20 cellular contexts compared by ENCODE assay signal in genomic region chr2:237405006-237405559, GRCh38. TPM values are rescaled to one million over a fixed set of nuclear protein-coding genes. Genes with fewer than 3 reads are reported as not detected.
A peak's percentile ranks its signal among the peaks of the same experiment; 100 is the strongest.
DNase-seq lines count a peak whose midpoint lies in the region; ATAC-seq, FAIRE-seq and TF ChIP-seq lines count a peak whose summit lies in the region.
"Had no signal": no experiment of that assay in that cellular context is flagged by ENCODE, and none has a peak within 500 bp of the region (broad histone marks: within the 10 kb centered on the region; RNA-seq: fewer than 3 reads in every experiment).

No MANE protein-coding gene starts in this region.

- peak overlapping the region in 1 of 2 experiments; percentile 54 for H2BK12ac ChIP-seq in mesenchymal stem cell (ENCODE audit: low read length in 2 of 2)

- 2% methylated on average over 12 of the region's 13 CpGs for WGBS in K562 (ENCODE audit: insufficient coverage, low coverage, missing lambda C conversion rate)
- 93% methylated on average over 12 of the region's 13 CpGs for WGBS in mesenchymal stem cell

- POLR2A ChIA-PET in K562 (lab: Yijun Ruan, JAX) = interaction anchor here (0.6 kb wide), 1 partner anchor 1292 kb away, joined by 3 read pairs; no protein-coding TSS in a partner anchor

- H2BK5ac ChIP-seq in mesenchymal stem cell (ENCODE audit: low read depth, low read length, poor library complexity, severe bottlenecking) = no peak overlapping the region

- ATAC-seq in K562 = no peak
- no peak for ATAC-seq in HG03460 (IDR thresholded peaks at IDR 0.05; ENCODE audit: unreplicated experiment)
- ATAC-seq: esophagus mucosa had no signal

- H3K36me3 ChIP-seq in K562 (ENCODE audit: control insufficient read depth, insufficient read depth, low read length) (no peaks in the 10 kb centered on the region), mesenchymal stem cell (ENCODE audit: control insufficient read depth in 1 of 2, insufficient read depth in 2 of 2, low read depth in 1 of 2, low read length in 2 of 2) (peaks cover 0 to 77% of the 10 kb centered on the region in 2 experiments), subcutaneous abdominal adipose tissue (ENCODE audit: control insufficient read depth in 5 of 5, insufficient read depth in 5 of 5, low read length in 5 of 5) (no peaks in the 10 kb centered on the region), brain microvascular endothelial cell (replicated peaks) (peaks cover 36% of the 10 kb centered on the region)
- H3K36me3 ChIP-seq: adrenal gland had no signal

- no peak overlapping the region for H2BK15ac ChIP-seq in mesenchymal stem cell (ENCODE audit: low read depth, poor library complexity, severe bottlenecking)

- H3K27ac ChIP-seq in K562 (ENCODE audit: extremely low read depth, low read depth, low read length) (no peak overlapping the region), mesenchymal stem cell (ENCODE audit: low read length, poor library complexity, severe bottlenecking) (no peak overlapping the region), subcutaneous abdominal adipose tissue (ENCODE audit: low read depth, low read length) (peak overlapping the region; percentile 70), brain microvascular endothelial cell (no peak overlapping the region)
- H3K27ac ChIP-seq: adrenal gland had no signal

- H4K91ac ChIP-seq in mesenchymal stem cell (ENCODE audit: low read length) = no peak overlapping the region

- peak overlapping the region in 1 of 2 experiments; percentile 57 for H3K18ac ChIP-seq in mesenchymal stem cell (ENCODE audit: low read depth in 1 of 2, low read length in 2 of 2)

- no peak overlapping the region for H2BK120ac ChIP-seq in mesenchymal stem cell (ENCODE audit: low read depth, low read length)

- H2AFZ ChIP-seq in K562 (ENCODE audit: low read depth, low read length) (no peak overlapping the region), mesenchymal stem cell (ENCODE audit: low read depth, low read length) (no peak overlapping the region)

- DNase-seq in HFF-Myc (ENCODE audit: extremely low read depth, low read depth) = peak; percentile 63
- no peak for DNase-seq in K562 (ENCODE audit: extremely low read depth in 1 of 4, low spot score in 3 of 4)
- DNase-seq in mesenchymal stem cell = no peak
- no peak for DNase-seq in activated effector memory CD4-positive, alpha-beta T cell treated with anti-CD3 and anti-CD28 coated beads, Interleukin-2, amount 50 U/mL, for 16 hours
- DNase-seq in brain microvascular endothelial cell = no peak
- DNase-seq: activated CD4-positive, alpha-beta T cell treated with anti-CD3 and anti-CD28 coated beads, Interleukin-2, amount 10 ng/mL, durations not matched to agents 24 days and 14 days; adrenal gland; effector CD4-positive, alpha-beta T cell; kidney; NCI-H1092; NCI-H2081; NCI-H510A treated with DMSO at 0.1 percent for 48 hours; posterior cingulate gyrus; SHP77; stimulated activated CD4-positive, alpha-beta T cell treated with anti-CD3 and anti-CD28 coated beads, Interleukin-12 subunit alpha, Interleukin-12 subunit beta, amount 100 ng/mL, for 4 hours; stimulated activated CD8-positive, alpha-beta memory T cell treated with anti-CD3 and anti-CD28 coated beads, Interleukin-4, amount 100 ng/mL, for 48 hours had no signal

- H3K79me2 ChIP-seq in K562 (ENCODE audit: control insufficient read depth, insufficient read depth, low read length) = no peaks in the 10 kb centered on the region

- in situ Hi-C loops in K562 (cut with MboI) = no loop called here
- in situ Hi-C loops in brain microvascular endothelial cell (cut with HindIII; ENCODE audit: low pct_ligation_motif_present, low sequenced_read_pairs) = no loop called here

- H3K9ac ChIP-seq in K562 (ENCODE audit: insufficient read depth in 1 of 2, low read depth in 2 of 2, low read length in 2 of 2) (no peak overlapping the region), mesenchymal stem cell (ENCODE audit: low read length) (peak overlapping the region; percentile 98), subcutaneous abdominal adipose tissue (ENCODE audit: low read length in 5 of 5) (no peak overlapping the region)

- H3K4me3 ChIP-seq in HFF-Myc (replicated peaks; ENCODE audit: low read depth, low read length) (peak overlapping the region; percentile 19), K562 (no peak overlapping the region), mesenchymal stem cell (ENCODE audit: insufficient read depth in 1 of 2, low read depth in 1 of 2, low read length in 2 of 2) (peak overlapping the region in 1 of 2 experiments; percentile 90), subcutaneous abdominal adipose tissue (ENCODE audit: low read depth in 1 of 5, low read length in 5 of 5) (peak overlapping the region in 2 of 5 donors; percentile 18 to 23), brain microvascular endothelial cell (ENCODE audit: low read depth, low read length) (no peak overlapping the region)
- H3K4me3 ChIP-seq: adrenal gland had no signal

- H3K79me1 ChIP-seq in mesenchymal stem cell (replicated peaks; ENCODE audit: low read length, poor library complexity, severe bottlenecking) = no peaks in the 10 kb centered on the region

- H3K4ac ChIP-seq in mesenchymal stem cell (ENCODE audit: low read depth in 1 of 2, low read length in 2 of 2) = no peak overlapping the region

- H3K9me3 ChIP-seq in K562 (replicated peaks; ENCODE audit: control insufficient read depth, insufficient read depth, low read depth, low read length) (no peaks in the 10 kb centered on the region), mesenchymal stem cell (ENCODE audit: control insufficient read depth, low read length) (no peaks in the 10 kb centered on the region), subcutaneous abdominal adipose tissue (ENCODE audit: control insufficient read depth in 5 of 5, low read length in 5 of 5) (no peaks in the 10 kb centered on the region)
- H3K9me3 ChIP-seq: adrenal gland had no signal

- H3K27me3 ChIP-seq in K562 (ENCODE audit: control insufficient read depth in 2 of 2, insufficient read depth in 2 of 2, low read length in 2 of 2) (peaks cover 0 to 10% of the 10 kb centered on the region in 2 experiments; a peak in 2 of 5 replicates), mesenchymal stem cell (ENCODE audit: control insufficient read depth in 1 of 2, insufficient read depth in 1 of 2, low read length in 2 of 2) (no peaks in the 10 kb centered on the region), subcutaneous abdominal adipose tissue (ENCODE audit: control insufficient read depth in 5 of 5, insufficient read depth in 4 of 5, low read length in 5 of 5) (peaks cover 0 to 14% (median 4%) of the 10 kb centered on the region in 5 donors), brain microvascular endothelial cell (replicated peaks) (no peaks in the 10 kb centered on the region)
- H3K27me3 ChIP-seq: adrenal gland had no signal

- no TSS peak for BruUV-seq in K562 (replicated peaks; lab: Mats Ljungman, UMichigan)

- H4K8ac ChIP-seq in mesenchymal stem cell (ENCODE audit: low read length) = no peak overlapping the region

- TF ChIP-seq EP300 in K562 (IDR thresholded peaks at IDR 0.05; ENCODE audit: low read length) = no peak

- no peak for TF ChIP-seq CTCF in HFF-Myc (IDR thresholded peaks at IDR 0.05; ENCODE audit: low read depth, low read length, missing control alignments)
- no peak for TF ChIP-seq CTCF in K562 (IDR thresholded peaks at IDR 0.05 in 2 of 3, conservative IDR thresholded peaks at IDR 0.05 in 1 of 3; ENCODE audit: insufficient read depth in 2 of 3, low read depth in 1 of 3, low read length in 3 of 3)
- TF ChIP-seq CTCF in brain microvascular endothelial cell (IDR thresholded peaks at IDR 0.05; ENCODE audit: low read depth, low read length, missing control alignments) = no peak

- H3K4me2 ChIP-seq in K562 (ENCODE audit: insufficient read depth, low read length) (no peak overlapping the region), mesenchymal stem cell (ENCODE audit: low read length, poor library complexity, severe bottlenecking) (no peak overlapping the region)

- H3K4me1 ChIP-seq in K562 (replicated peaks in 1 of 2; ENCODE audit: control insufficient read depth in 2 of 2, insufficient read depth in 2 of 2, low read length in 2 of 2) (no peaks in the 10 kb centered on the region), mesenchymal stem cell (ENCODE audit: control insufficient read depth, insufficient read depth, low read depth, low read length) (peaks cover 2% of the 10 kb centered on the region), subcutaneous abdominal adipose tissue (ENCODE audit: control insufficient read depth in 5 of 5, insufficient read depth in 5 of 5, low read length in 5 of 5) (peaks cover 10 to 54% (median 33%) of the 10 kb centered on the region in 5 donors)

- H2AK5ac ChIP-seq in mesenchymal stem cell (ENCODE audit: low read length, severe bottlenecking) = no peak overlapping the region

- no peak for TF ChIP-seq POLR2A in K562 (conservative IDR thresholded peaks at IDR 0.05)

- no peak overlapping the region for H3K23ac ChIP-seq in mesenchymal stem cell (ENCODE audit: low read length in 2 of 2)

- FAIRE-seq in K562 (lab: Jason Lieb, UNC) = no peak
- FAIRE-seq: kidney, TTC549 had no signal

- no peak for TF ChIP-seq RAD21 in K562 (CRISPR knock-in tag; conservative IDR thresholded peaks at IDR 0.05 in 1 of 2, IDR thresholded peaks at IDR 0.05 in 1 of 2)

- H4K20me1 ChIP-seq in K562 (replicated peaks; ENCODE audit: control insufficient read depth, insufficient read depth, low read length) = no peaks in the 10 kb centered on the region

- no peak overlapping the region for H3K14ac ChIP-seq in mesenchymal stem cell (ENCODE audit: low read length in 2 of 2)

- intact Hi-C loops in K562 (cut with micrococcal nuclease) = no loop called here

- CTCF ChIA-PET in K562 (lab: Yijun Ruan, JAX; ENCODE audit: low intra/inter-chr PET ratio) = no interaction called here

- no peaks in the 10 kb centered on the region for H3K9me1 ChIP-seq in K562 (ENCODE audit: control insufficient read depth, insufficient read depth, low read length)

RNA-seq across cellular contexts. Expression of gene COL6A3, which starts 8.9 kb away (rescaled TPM):
- 2.5 and 3.2 TPM in 2 replicates for total RNA-seq in K562 (2011; cell fraction: chromatin; rRNA removed; ENCODE audit: low replicate concordance)
- total RNA-seq in K562 (2011; cell fraction: nucleolus; rRNA removed) = 1.7 TPM in 2 replicates
- total RNA-seq in K562 (2011; cell fraction: nucleoplasm; rRNA removed) = 2.5 and 3.6 TPM in 2 replicates
- total RNA-seq in K562 (2014; rRNA removed) = 1.5 and 2.1 TPM in 2 replicates
- 1.6 TPM in 2 replicates for total RNA-seq in K562 (2014; rRNA removed; fragmentation: Illumina TruSeq; extraction: Trizol)
- total RNA-seq in K562 (2015; rRNA removed; fragmentation: Illumina TruSeq; extraction: Trizol) = 2.0 and 2.5 TPM in 2 replicates
- total RNA-seq in K562 (2021) = 4.1 and 4.3 TPM in 2 replicates
- 0.07 and 0.11 TPM in 2 replicates for polyA plus RNA-seq in K562 (2011; rRNA removed)
- 0.07 and 0.12 TPM in 2 replicates for polyA plus RNA-seq in K562 (2011; cell fraction: cytosol; rRNA removed)
- polyA plus RNA-seq in K562 (2011; cell fraction: nucleus; rRNA removed) = 0.37 and 0.55 TPM in 2 replicates
- 3.4 and 61.3 TPM in 2 replicates for polyA plus RNA-seq in K562 (2012)
- polyA plus RNA-seq in K562 (2014; fragmentation: Illumina TruSeq; extraction: Trizol) = 2.7 and 2.9 TPM in 2 replicates
- under 1 TPM; 0.39 to 0.48 TPM for polyA plus RNA-seq in K562 (2014; fragmentation: Nextera tagmentation; extraction: Ambion mirVana)
- 1.1 and 2.7 TPM in 2 replicates for polyA plus RNA-seq in K562 (2014; rRNA removed)
- 0.18 and 0.60 TPM in 2 replicates for polyA minus RNA-seq in K562 (2011; rRNA and poly(A)+ RNA removed)
- polyA minus RNA-seq in K562 (2011; cell fraction: cytosol; rRNA and poly(A)+ RNA removed) = 0.91 and 1.4 TPM in 2 replicates
- 0.13 and 0.56 TPM in 2 replicates for polyA minus RNA-seq in K562 (2011; cell fraction: nucleus; rRNA and poly(A)+ RNA removed)
- 173 TPM for polyA plus RNA-seq in mesenchymal stem cell (2013, experiment 1 of 2)
- polyA plus RNA-seq in mesenchymal stem cell (2013, experiment 2 of 2) = 153 TPM
